8 cellular contexts compared by ENCODE assay signal in the genomic region with DNA sequence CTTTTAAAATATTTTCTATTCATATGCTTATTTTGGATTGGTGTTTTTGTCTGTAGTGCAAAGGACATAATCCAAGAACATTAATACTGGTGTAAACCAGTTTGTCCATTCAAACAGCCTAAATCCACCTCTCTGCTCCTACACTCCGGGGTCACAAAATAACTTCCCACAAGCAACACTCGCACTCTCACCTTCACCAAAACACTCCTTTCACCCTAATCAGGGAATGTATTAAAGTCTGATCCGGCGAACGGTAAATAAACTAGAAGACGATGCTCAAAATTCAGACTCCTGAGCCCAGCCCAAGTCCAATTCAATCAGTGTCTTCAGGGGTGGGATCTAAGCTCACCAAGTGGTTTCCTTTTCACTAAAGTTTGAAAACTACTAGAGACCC. TPM values are rescaled to one million over a fixed set of nuclear protein-coding genes. Genes with fewer than 3 reads are reported as not detected.
DNase-seq lines count a peak whose midpoint lies in the region; ATAC-seq, FAIRE-seq and TF ChIP-seq lines count a peak whose summit lies in the region.

No MANE protein-coding gene starts in this region.

- H3K4me3 ChIP-seq in RWPE2 (ENCODE audit: severe bottlenecking) (peak overlapping the region; percentile 72), epithelial cell of proximal tubule (ENCODE audit: low read depth, low read length) (peak overlapping the region; percentile 95), neural progenitor cell (peak overlapping the region; percentile 85)

- peak; percentile 2 for ATAC-seq in RWPE2 (ENCODE audit: low read depth)
- no peak for ATAC-seq in GM21786 (IDR thresholded peaks at IDR 0.05; ENCODE audit: unreplicated experiment)

- TF ChIP-seq CTCF in RWPE2 (IDR thresholded peaks at IDR 0.05; ENCODE audit: poor library complexity, severe bottlenecking) (no peak), epithelial cell of proximal tubule (conservative IDR thresholded peaks at IDR 0.05; ENCODE audit: low read depth, low read length) (no peak), neural progenitor cell (IDR thresholded peaks at IDR 0.05) (no peak)

- H3K9me3 Mint-ChIP-seq in neural progenitor cell, result no peaks in the 10 kb centered on the region

- H3K9ac ChIP-seq in neural progenitor cell, result peak overlapping the region; percentile 34

- peak overlapping the region; percentile 81 for H3K4me2 ChIP-seq in neural progenitor cell

- H3K27me3 Mint-ChIP-seq in neural progenitor cell (ENCODE audit: insufficient read depth, low read depth), result peaks cover 5% of the 10 kb centered on the region

- H3K9me3 ChIP-seq in RWPE2 (ENCODE audit: severe bottlenecking) (no peaks in the 10 kb centered on the region), neural progenitor cell (ENCODE audit: low read depth) (no peaks in the 10 kb centered on the region)

- peak; percentile 38 for DNase-seq in DMS53 (lab: John Stamatoyannopoulos, UW)
- DNase-seq in DMS53 treated with DMSO at 0.1 percent for 48 hours (lab: John Stamatoyannopoulos, UW; ENCODE audit: unreplicated experiment), result no peak
- DNase-seq in RWPE2 (ENCODE audit: low spot score), result no peak
- no peak for DNase-seq in epithelial cell of proximal tubule (ENCODE audit: low read depth)
- DNase-seq in neural progenitor cell (ENCODE audit: low spot score), result peak; percentile 19
- no peak for DNase-seq in activated effector memory CD4-positive, alpha-beta T cell treated with Interleukin-2 at 50 U/mL for 16 hours
- no peak for DNase-seq in HTR-8/SVneo (ENCODE audit: insufficient read length, low spot score)

- H3K4me1 Mint-ChIP-seq in neural progenitor cell, result peaks cover 30% of the 10 kb centered on the region

- H3K27ac ChIP-seq in RWPE2 (ENCODE audit: poor library complexity, severe bottlenecking) (peak overlapping the region; percentile 85), neural progenitor cell (peak overlapping the region; percentile 88)

- H3K79me2 ChIP-seq in neural progenitor cell (ENCODE audit: low read depth), result peaks cover 54% of the 10 kb centered on the region

- peak overlapping the region; percentile 61 for H3K27ac Mint-ChIP-seq in neural progenitor cell

- H3K36me3 ChIP-seq in RWPE2 (ENCODE audit: low read depth), result peaks cover 4% of the 10 kb centered on the region; the same call in 1 of the 2 replicates
- H3K36me3 ChIP-seq in neural progenitor cell, result no peaks in the 10 kb centered on the region

- no peaks in the 10 kb centered on the region for H3K27me3 ChIP-seq in RWPE2 (ENCODE audit: insufficient read depth, poor library complexity, severe bottlenecking)
- H3K27me3 ChIP-seq in neural progenitor cell, result peaks cover 16% of the 10 kb centered on the region

- peak overlapping the region; percentile 86 for H2AFZ ChIP-seq in neural progenitor cell (replicated peaks)

- peak overlapping the region; percentile 93 for H3K4me3 Mint-ChIP-seq in neural progenitor cell

- H4K20me1 ChIP-seq in neural progenitor cell (ENCODE audit: low read depth), result peaks cover 21% of the 10 kb centered on the region

- H3K4me1 ChIP-seq in RWPE2 (ENCODE audit: insufficient read depth, poor library complexity, severe bottlenecking), result peaks cover 8% of the 10 kb centered on the region
- H3K4me1 ChIP-seq in neural progenitor cell, result peaks cover 18% of the 10 kb centered on the region

- FAIRE-seq in HTR-8/SVneo (lab: Jason Lieb, UNC), result no peak

- peaks cover 6% of the 10 kb centered on the region for H3K36me3 Mint-ChIP-seq in neural progenitor cell

- H3F3A ChIP-seq in neural progenitor cell (ENCODE audit: low read depth), result peaks cover 33% of the 10 kb centered on the region

RNA-seq across cellular contexts. Expression of gene AP3B1, which starts 0.6 kb away (rescaled TPM):
- 36.3 and 47.1 TPM in 2 replicates for total RNA-seq in epithelial cell of proximal tubule
- 63.7 and 105 TPM in 2 replicates for total RNA-seq in neural progenitor cell (ENCODE audit: low replicate concordance)

Comparison
In these comparisons a context has a peak if more than half of its experiments do, and no peak if none do; other contexts are left out.
1. DNase-seq: peak in DMS53 (single experiment) and neural progenitor cell (single experiment); none in DMS53 treated with DMSO at 0.1 percent for 48 hours (single experiment), RWPE2 (single experiment), epithelial cell of proximal tubule (single experiment), activated effector memory CD4-positive, alpha-beta T cell treated with Interleukin-2 at 50 U/mL for 16 hours (single experiment) and HTR-8/SVneo (single experiment).
2. Peak in every context shown above with its lines, with median percentiles within 50 percentile points of each other: H3K4me3 ChIP-seq.